8 cellular contexts compared by ENCODE assay signal in the genomic region with DNA sequence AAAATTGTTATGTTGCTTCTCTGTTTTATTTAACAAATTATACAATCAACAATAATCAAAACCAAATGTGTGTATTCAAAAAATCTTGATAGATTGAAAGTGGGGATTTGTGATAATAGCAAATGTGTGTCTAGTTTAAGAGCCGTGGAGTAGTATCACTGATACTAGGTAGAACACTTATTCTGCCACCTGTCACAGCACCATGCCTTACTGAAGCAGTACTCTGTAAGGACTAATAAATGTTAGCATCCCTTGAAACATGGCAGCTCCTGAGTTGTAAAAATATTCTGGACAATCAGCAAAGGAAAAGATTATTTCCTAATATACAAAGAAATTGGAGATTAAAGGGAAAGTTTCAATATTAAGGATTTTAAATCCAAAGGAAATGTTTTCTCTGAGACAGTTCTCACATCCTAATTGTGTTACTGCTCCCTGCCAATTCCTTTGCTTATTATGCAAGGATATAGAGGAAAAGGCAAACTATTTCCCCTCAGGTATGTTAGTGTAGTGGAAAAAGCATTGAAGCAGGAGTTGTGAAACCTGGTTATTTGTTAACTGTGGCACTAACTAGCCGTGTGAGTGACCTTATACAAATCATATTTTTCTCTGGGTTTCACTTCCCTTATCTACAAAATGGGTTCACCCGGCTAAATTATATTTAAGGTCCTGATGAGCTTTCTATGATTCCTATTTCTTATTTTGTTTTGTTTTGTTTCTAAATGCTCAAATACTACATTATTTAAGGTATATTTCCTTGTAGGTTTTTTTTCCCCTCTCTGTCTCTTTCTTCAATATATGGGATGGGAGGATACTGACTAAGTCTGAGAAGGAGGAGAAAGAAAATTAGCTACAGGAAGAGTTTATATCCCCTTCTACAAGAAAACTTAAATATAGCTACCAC.
DNase-seq lines count a peak whose midpoint lies in the region; ATAC-seq and TF ChIP-seq lines count a peak whose summit lies in the region.

No MANE protein-coding gene starts in this region.

- H3K27ac ChIP-seq in SJSA1 (peak overlapping the region; percentile 45), right lobe of liver (peak overlapping the region; percentile 3 to 59 (median 38))
- no peak overlapping the region for H3K27ac ChIP-seq in CD8-positive, alpha-beta memory T cell (ENCODE audit: low read depth, low read length)

- no peak overlapping the region for H3K27ac Mint-ChIP-seq in CD8-positive, alpha-beta memory T cell

- ATAC-seq in GM18519 (IDR thresholded peaks at IDR 0.05; ENCODE audit: low FRiP score, unreplicated experiment) (peak; percentile 86), HG02870 (IDR thresholded peaks at IDR 0.05; ENCODE audit: unreplicated experiment) (peak; percentile 87), right lobe of liver (peak; percentile 83 to 92 (median 91))

- no peaks in the 10 kb centered on the region for H3K27me3 Mint-ChIP-seq in CD8-positive, alpha-beta memory T cell

- H3K4me1 Mint-ChIP-seq in CD8-positive, alpha-beta memory T cell, result no peaks in the 10 kb centered on the region

- H3K4me1 ChIP-seq in SJSA1 (replicated peaks) (peaks cover 26% of the 10 kb centered on the region), right lobe of liver (peaks cover 0 to 5% (median 0%) of the 10 kb centered on the region in 4 donors)
- no peaks in the 10 kb centered on the region for H3K4me1 ChIP-seq in CD8-positive, alpha-beta memory T cell (ENCODE audit: insufficient read depth, low read length)

- intact Hi-C loops in right lobe of liver (cut with DNase I), result no loop called here

- DNase-seq in SJSA1 (ENCODE audit: low read depth in 1 of 2, low spot score in 2 of 2) (peak in 1 of 2 experiments; percentile 48), right lobe of liver (no peak), retina (no peak), NCI-H748 treated with DMSO at 0.1 percent for 48 hours (lab: John Stamatoyannopoulos, UW) (no peak), medulla oblongata (ENCODE audit: extremely low spot score) (no peak)
- no peak for DNase-seq in CD8-positive, alpha-beta memory T cell

- WGBS in right lobe of liver (ENCODE audit: insufficient coverage, low coverage, low lambda C conversion rate, missing lambda C conversion rate), result 32% methylated on average over 3 of the region's 3 CpGs

- POLR2A ChIA-PET in CD8-positive, alpha-beta memory T cell (lab: Charles Lee), result no interaction called here

- H3K36me3 Mint-ChIP-seq in CD8-positive, alpha-beta memory T cell, result no peaks in the 10 kb centered on the region

- H3K9me3 Mint-ChIP-seq in CD8-positive, alpha-beta memory T cell, result peaks cover 0 to 11% (median 0%) of the 10 kb centered on the region in 5 donors

- no peak overlapping the region for H3K4me3 Mint-ChIP-seq in CD8-positive, alpha-beta memory T cell

- no peaks in the 10 kb centered on the region for H3K36me3 ChIP-seq in SJSA1
- H3K36me3 ChIP-seq in right lobe of liver, result no peaks in the 10 kb centered on the region
- H3K36me3 ChIP-seq in CD8-positive, alpha-beta memory T cell (ENCODE audit: insufficient read depth, low read length), result no peaks in the 10 kb centered on the region

- no peak for TF ChIP-seq POLR2A in right lobe of liver (IDR thresholded peaks at IDR 0.05)

- peak overlapping the region; percentile 34 for H3K4me3 ChIP-seq in SJSA1
- H3K4me3 ChIP-seq in right lobe of liver, result peak overlapping the region; percentile 13 to 27 (median 23)
- H3K4me3 ChIP-seq in CD8-positive, alpha-beta memory T cell (ENCODE audit: low read length), result no peak overlapping the region

- TF ChIP-seq CTCF in right lobe of liver (IDR thresholded peaks at IDR 0.05), result no peak

- no peaks in the 10 kb centered on the region for H3K9me3 ChIP-seq in SJSA1 (replicated peaks)
- no peaks in the 10 kb centered on the region for H3K9me3 ChIP-seq in right lobe of liver
- no peaks in the 10 kb centered on the region for H3K9me3 ChIP-seq in CD8-positive, alpha-beta memory T cell (ENCODE audit: low read length)

- no peaks in the 10 kb centered on the region for H3K27me3 ChIP-seq in SJSA1 (replicated peaks)
- no peaks in the 10 kb centered on the region for H3K27me3 ChIP-seq in right lobe of liver
- no peaks in the 10 kb centered on the region for H3K27me3 ChIP-seq in CD8-positive, alpha-beta memory T cell (ENCODE audit: insufficient read depth, low read length, poor library complexity, severe bottlenecking)

- CTCF ChIA-PET in CD8-positive, alpha-beta memory T cell (lab: Charles Lee), result no interaction called here
